9 cellular contexts compared by ENCODE assay signal in genomic region chr7:963236-964078, GRCh38. TPM values are rescaled to one million over a fixed set of nuclear protein-coding genes. Genes with fewer than 3 reads are reported as not detected.
DNase-seq lines count a peak whose midpoint lies in the region; ATAC-seq and TF ChIP-seq lines count a peak whose summit lies in the region.
"Had no signal": no experiment of that assay in that cellular context is flagged by ENCODE, and none has a peak within 500 bp of the region (broad histone marks: within the 10 kb centered on the region; RNA-seq: fewer than 3 reads in every experiment).

No MANE protein-coding gene starts in this region.

- H3K36me3 Mint-ChIP-seq in MCF 10A (ENCODE audit: insufficient read depth, unreplicated experiment) (peaks cover 39% of the 10 kb centered on the region), WTC11 (peaks cover 13% of the 10 kb centered on the region), nephron progenitor cell (ENCODE audit: low read depth) (peaks cover 22% of the 10 kb centered on the region)

- H3K27ac ChIP-seq in uterus: peak overlapping the region; percentile 77 to 92

- no peaks in the 10 kb centered on the region for H3K4me1 Mint-ChIP-seq in MCF 10A (ENCODE audit: insufficient read depth, unreplicated experiment)
- peaks cover 6% of the 10 kb centered on the region; the same call in 1 of the 2 replicates for H3K4me1 Mint-ChIP-seq in WTC11
- H3K4me1 Mint-ChIP-seq in nephron progenitor cell: peaks cover 47% of the 10 kb centered on the region

- in situ Hi-C loops in T47D (cut with HindIII; ENCODE audit: low pct_unique_long_range_greater_than_20kb, low sequenced_read_pairs): no loop called here

- H3K27me3 Mint-ChIP-seq in MCF 10A (ENCODE audit: insufficient read depth, unreplicated experiment) (no peaks in the 10 kb centered on the region), WTC11 (ENCODE audit: low read depth) (no peaks in the 10 kb centered on the region), nephron progenitor cell (ENCODE audit: low read depth, poor library complexity) (peaks cover 2% of the 10 kb centered on the region)

- BruUV-seq in MCF 10A (replicated peaks; lab: Mats Ljungman, UMichigan): no TSS peak

- peaks cover 11% of the 10 kb centered on the region for H3K36me3 ChIP-seq in iPS-15b (ENCODE audit: control insufficient read depth, insufficient read depth, low read length)
- no peaks in the 10 kb centered on the region for H3K36me3 ChIP-seq in uterus

- no peaks in the 10 kb centered on the region for H3K9me3 ChIP-seq in iPS-15b (ENCODE audit: control insufficient read depth, insufficient read depth, low read length)
- H3K9me3 ChIP-seq in uterus: no peaks in the 10 kb centered on the region

- POLR2A ChIA-PET in MCF 10A (lab: Yijun Ruan, JAX) (interaction anchor here (1.4 kb wide), 1 partner anchor 18 kb away, joined by 8 read pairs; no protein-coding TSS in a partner anchor), WTC11 (lab: Charles Lee) (interaction anchor here (1.4 kb wide), 1 partner anchor 9 kb away, joined by 3 read pairs; the partner anchor contains the start of gene ADAP1)

- intact Hi-C loops in MCF 10A (cut with micrococcal nuclease): no loop called here
- intact Hi-C loops in uterus (cut with DNase I; ENCODE audit: low total_unique reads): no loop called here

- H3K27ac Mint-ChIP-seq in MCF 10A (ENCODE audit: low read depth, unreplicated experiment) (no peak overlapping the region), WTC11 (peak overlapping the region; percentile 74), nephron progenitor cell (no peak overlapping the region)

- no peak overlapping the region for H3K4me3 ChIP-seq in iPS-15b (ENCODE audit: low read depth, low read length)
- H3K4me3 ChIP-seq in uterus: no peak overlapping the region

- no peaks in the 10 kb centered on the region for H3K9me3 Mint-ChIP-seq in MCF 10A (ENCODE audit: unreplicated experiment)
- H3K9me3 Mint-ChIP-seq in WTC11: no peaks in the 10 kb centered on the region
- H3K9me3 Mint-ChIP-seq in nephron progenitor cell: peaks cover 4% of the 10 kb centered on the region
- H3K9me3 Mint-ChIP-seq: IgD-negative memory B cell had no signal

- DNase-seq in T47D (ENCODE audit: low read depth in 1 of 2, low spot score in 1 of 2) (peak; percentile 55 to 67), MCF 10A (ENCODE audit: unreplicated experiment) (no peak), WTC11 (ENCODE audit: low spot score) (no peak), uterus (no peak), DMS79 treated with DMSO at 0.1 percent for 48 hours (lab: John Stamatoyannopoulos, UW) (no peak), nephron progenitor cell (no peak)

- CTCF ChIA-PET in MCF 10A (lab: Yijun Ruan, JAX): no interaction called here
- CTCF ChIA-PET in WTC11 (lab: Charles Lee): interaction anchor here (1.0 kb wide), 1 partner anchor 55 kb away, joined by 3 read pairs; no protein-coding TSS in a partner anchor

- peaks cover 7% of the 10 kb centered on the region for H3K4me1 ChIP-seq in iPS-15b (ENCODE audit: control insufficient read depth, insufficient read depth, low read length)
- peaks cover 0 to 17% of the 10 kb centered on the region in 2 donors for H3K4me1 ChIP-seq in uterus

- peak overlapping the region; percentile 47 for H3K9ac ChIP-seq in iPS-15b (ENCODE audit: low read depth, low read length)

- H3K27me3 ChIP-seq in iPS-15b (ENCODE audit: control insufficient read depth, insufficient read depth, low read length) (no peaks in the 10 kb centered on the region), uterus (no peaks in the 10 kb centered on the region)

- ATAC-seq in WTC11 (peak; percentile 11), GM21423 (IDR thresholded peaks at IDR 0.05; ENCODE audit: unreplicated experiment) (no peak)

- no peak overlapping the region for H3K4me3 Mint-ChIP-seq in MCF 10A (ENCODE audit: unreplicated experiment)
- no peak overlapping the region for H3K4me3 Mint-ChIP-seq in WTC11
- no peak overlapping the region for H3K4me3 Mint-ChIP-seq in nephron progenitor cell

- TF ChIP-seq CTCF in MCF 10A (IDR thresholded peaks at IDR 0.05; ENCODE audit: unreplicated experiment) (no peak), WTC11 (IDR thresholded peaks at IDR 0.05) (no peak), uterus (IDR thresholded peaks at IDR 0.05) (no peak), nephron progenitor cell (IDR thresholded peaks at IDR 0.05) (no peak)

- TF ChIP-seq POLR2A in uterus (IDR thresholded peaks at IDR 0.05): no peak

TF ChIP-seq in WTC11, 78 proteins besides CTCF, POLR2A, EP300 and RAD21:
- TF ChIP-seq RORB (CRISPR knock-in tag; IDR thresholded peaks at IDR 0.05) (no peak), ZNF423 (CRISPR knock-in tag; IDR thresholded peaks at IDR 0.05) (0 out of 2 replicates have a peak, but pooled peaks have one; percentile 6), USF2 (CRISPR knock-in tag; IDR thresholded peaks at IDR 0.05) (peak; percentile 64)

RNA-seq across cellular contexts. Expression of gene ADAP1, which starts 9.0 kb away (rescaled TPM):
- 7.0 and 10.5 TPM in 2 replicates for total RNA-seq in MCF 10A (2022)
- total RNA-seq in WTC11 (2021): 4.3 to 7.2 TPM (median 4.5 TPM) in 3 replicates
- 10 to 100 TPM in 2 of 4 donors, 1 to 10 TPM in 2; 3.2 to 17.4 (median 10.9) TPM for total RNA-seq in uterus

RNA-seq across cellular contexts. Expression of gene COX19, which starts 11.9 kb away (rescaled TPM):
- 14.7 and 16.5 TPM in 2 replicates for total RNA-seq in MCF 10A (2022)
- total RNA-seq in WTC11 (2021): 10.2 to 13.2 TPM (median 10.4 TPM) in 3 replicates
- total RNA-seq in uterus: 10 to 100 TPM in 3 of 4 donors, 1 to 10 TPM in 1; 2.6 to 32.5 (median 20.1) TPM

RNA-seq across cellular contexts. Expression of gene CYP2W1, which starts 19.5 kb away (rescaled TPM):
- total RNA-seq in MCF 10A (2022): not detected in 2 replicates
- total RNA-seq in WTC11 (2021): 0.48 TPM in 1 of 3 replicates, not detected in the others
- 1 to 10 TPM in 1 of 4 donors, not detected in 3; 6.6 TPM for total RNA-seq in uterus

Comparison
In these comparisons a context has a peak if more than half of its experiments do, and no peak if none do; other contexts are left out.
1. DNase-seq: peak in T47D (2 of 2); none in MCF 10A (single experiment), WTC11 (single experiment), uterus (0 of 2), DMS79 treated with DMSO at 0.1 percent for 48 hours (single experiment) and nephron progenitor cell (single experiment).